In genomic region chr16:79931721-79932120, GRCh38 we compare ENCODE assay signal across 4 cellular contexts.
"Had no signal": no experiment of that assay in that cellular context is flagged by ENCODE, and none has a peak within 500 bp of the region (broad histone marks: within the 10 kb centered on the region; RNA-seq: fewer than 3 reads in every experiment).

No MANE protein-coding gene starts in this region.

- H3K27ac ChIP-seq: HL-60 had no signal

- H3K4me3 ChIP-seq: K562 had no signal

- ATAC-seq: HepG2, K562 had no signal

- DNase-seq: IMR-90 had no signal
